ENCODE assay signal across 18 cellular contexts in genomic region chr12:52078276-52078675, GRCh38. TPM values are rescaled to one million over a fixed set of nuclear protein-coding genes. Genes with fewer than 3 reads are reported as not detected.
"Had no signal": no experiment of that assay in that cellular context is flagged by ENCODE, and none has a peak within 500 bp of the region (broad histone marks: within the 10 kb centered on the region; RNA-seq: fewer than 3 reads in every experiment).

No MANE protein-coding gene starts in this region.

- H2AFZ ChIP-seq: hepatocyte had no signal

- DNase-seq: effector memory CD8-positive, alpha-beta T cell; erythroblast; foreskin keratinocyte; mammary epithelial cell; naive thymus-derived CD4-positive, alpha-beta T cell; sigmoid colon; stimulated activated CD4-positive, alpha-beta T cell treated with anti-CD3 and anti-CD28 coated beads, Interleukin-2, amount 100 ng/mL, for 24 hours; stimulated activated CD4-positive, alpha-beta T cell treated with anti-CD3 and anti-CD28 coated beads, Interleukin-4, amount 100 ng/mL, for 4 hours; stimulated activated naive CD4-positive, alpha-beta T cell; stomach; substantia nigra; trophoblast cell had no signal

- H3K9me3 ChIP-seq: neutrophil, sigmoid colon, stomach had no signal

- H3K27ac ChIP-seq: foreskin keratinocyte, hepatocyte, neutrophil, skin epidermis, stomach had no signal

- H3K4me2 ChIP-seq: hepatocyte had no signal

- H3K4me3 ChIP-seq: hepatocyte, sigmoid colon, skin epidermis, stomach had no signal

- H3K27me3 ChIP-seq: foreskin keratinocyte, hepatocyte, neutrophil, sigmoid colon, stomach had no signal

- H3K4me1 ChIP-seq: foreskin keratinocyte had no signal

RNA-seq across cellular contexts. Expression of gene SMIM41, which starts 1.2 kb away (rescaled TPM):
- total RNA-seq: endothelial cell of umbilical vein, foreskin keratinocyte, hepatocyte, left lobe of liver, osteocyte had no signal
